In genomic region chr10:128416231-128416630, GRCh38 we compare ENCODE assay signal across 20 cellular contexts.
"Had no signal": no experiment of that assay in that cellular context is flagged by ENCODE, and none has a peak within 500 bp of the region (broad histone marks: within the 10 kb centered on the region; RNA-seq: fewer than 3 reads in every experiment).

No MANE protein-coding gene starts in this region.

- H3K27ac ChIP-seq: RWPE1 had no signal

- DNase-seq: IMR-90, Karpas-422, KG1, MM.1S, NCI-H1092 treated with DMSO at 0.1 percent for 48 hours, NCI-H1436, NCI-H187, NCI-H2029, NCI-H2081 treated with DMSO at 0.1 percent for 48 hours, NCI-H2171, NCI-H226, NCI-H446, NCI-H510A, NCI-H524 treated with DMSO at 0.1 percent for 48 hours, NCI-H69, NCI-H774, SHP77, SK-N-SH, SW 1271 had no signal

- H3K9me3 ChIP-seq: SK-N-SH had no signal
